In genomic region chr20:31607640-31608255, GRCh38 we compare ENCODE assay signal across 1 cellular context.
TF ChIP-seq lines count a peak whose summit lies in the region.

No MANE protein-coding gene starts in this region.

TF ChIP-seq in neural cell, 6 proteins besides CTCF, POLR2A, EP300 and RAD21 (continued from another document):
- TF ChIP-seq EZH2 (IDR thresholded peaks at IDR 0.05; ENCODE audit: borderline replicate concordance, insufficient read depth, low read length, poor library complexity, severe bottlenecking) (no peak), TAF1 (IDR thresholded peaks at IDR 0.05; ENCODE audit: low read depth) (no peak), POLR2AphosphoS5 (IDR thresholded peaks at IDR 0.05) (no peak), SMC3 (conservative IDR thresholded peaks at IDR 0.05; ENCODE audit: poor library complexity) (no peak)
